In the genomic region with DNA sequence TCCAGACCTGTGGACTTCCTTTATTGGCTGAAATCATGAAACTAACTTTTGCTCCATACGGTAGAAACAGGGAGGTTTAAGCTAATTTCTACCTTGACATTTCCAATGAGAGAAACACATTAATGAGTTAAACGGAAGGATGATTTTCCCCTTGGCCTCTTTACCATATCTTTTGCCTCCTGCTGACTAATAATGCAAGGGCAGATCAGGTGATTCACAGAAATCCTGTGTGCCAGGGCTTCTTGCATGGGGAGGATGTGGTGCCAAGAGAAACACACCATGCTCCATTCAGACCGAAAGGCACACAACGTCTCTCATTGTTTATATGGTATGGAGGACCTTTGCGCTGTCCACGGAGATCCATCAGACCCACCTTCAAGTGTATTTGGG, we compare ENCODE assay signal across 12 cellular contexts. TPM values are rescaled to one million over a fixed set of nuclear protein-coding genes. Genes with fewer than 3 reads are reported as not detected.
DNase-seq lines count a peak whose midpoint lies in the region; ATAC-seq, FAIRE-seq and TF ChIP-seq lines count a peak whose summit lies in the region.
"Had no signal": no experiment of that assay in that cellular context is flagged by ENCODE, and none has a peak within 500 bp of the region (broad histone marks: within the 10 kb centered on the region; RNA-seq: fewer than 3 reads in every experiment).

No MANE protein-coding gene starts in this region.

- no peaks in the 10 kb centered on the region for H3K4me1 ChIP-seq in endothelial cell of umbilical vein (ENCODE audit: control insufficient read depth, extremely low read depth, insufficient read depth, low read length)
- no peaks in the 10 kb centered on the region for H3K4me1 ChIP-seq in CD8-positive, alpha-beta T cell (ENCODE audit: insufficient read depth, low read length)

- POLR2A ChIA-PET in endothelial cell of umbilical vein (lab: Charles Lee), result no interaction called here
- POLR2A ChIA-PET in CD8-positive, alpha-beta T cell (lab: Charles Lee), result interaction anchor here (0.9 kb wide), 1 partner anchor 15 kb away, joined by 3 read pairs; no protein-coding TSS in a partner anchor

- FAIRE-seq in GM18507 (lab: Jason Lieb, UNC) (peak; percentile 53), endothelial cell of umbilical vein (lab: Jason Lieb, UNC) (no peak)

- in situ Hi-C loops in GM13977 (cut with MboI; ENCODE audit: low pct_unique_long_range_greater_than_20kb, low sequenced_read_pairs, unreplicated experiment), result no loop called here

- intact Hi-C loops in endothelial cell of umbilical vein (cut with micrococcal nuclease), result no loop called here
- intact Hi-C loops in CD8-positive, alpha-beta T cell (cut with DNase I, micrococcal nuclease), result no loop called here

- no peaks in the 10 kb centered on the region for H3K9me3 ChIP-seq in endothelial cell of umbilical vein (replicated peaks; ENCODE audit: control insufficient read depth, insufficient read depth, low read length)
- no peaks in the 10 kb centered on the region for H3K9me3 ChIP-seq in CD8-positive, alpha-beta T cell (ENCODE audit: low read length)

- CTCF ChIA-PET in endothelial cell of umbilical vein (lab: Charles Lee), result no interaction called here
- CTCF ChIA-PET in CD8-positive, alpha-beta T cell (lab: Charles Lee), result no interaction called here

- peaks cover 3% of the 10 kb centered on the region for H3K9me3 Mint-ChIP-seq in CD8-positive, alpha-beta T cell
- H3K9me3 Mint-ChIP-seq: activated naive CD8-positive, alpha-beta T cell treated with anti-CD3 and anti-CD28 coated beads for 36 hours had no signal

- no peaks in the 10 kb centered on the region for H3K79me2 ChIP-seq in endothelial cell of umbilical vein (ENCODE audit: control insufficient read depth, insufficient read depth, low read length)

- BruUV-seq in endothelial cell of umbilical vein (replicated peaks; lab: Mats Ljungman, UMichigan), result no TSS peak

- peaks cover 9% of the 10 kb centered on the region for H3K27me3 Mint-ChIP-seq in CD8-positive, alpha-beta T cell (ENCODE audit: low read depth)

- no peak overlapping the region for H3K4me2 ChIP-seq in endothelial cell of umbilical vein (ENCODE audit: insufficient read depth, low read length)
- H3K4me2 ChIP-seq: BLaER1 had no signal

- H3K27ac Mint-ChIP-seq in CD8-positive, alpha-beta T cell, result no peak overlapping the region
- H3K27ac Mint-ChIP-seq: activated naive CD8-positive, alpha-beta T cell treated with anti-CD3 and anti-CD28 coated beads for 36 hours; T-cell had no signal

- no peak for TF ChIP-seq POLR2A in endothelial cell of umbilical vein (IDR thresholded peaks at IDR 0.05; ENCODE audit: low read depth, low read length)

- dilution Hi-C loops in endothelial cell of umbilical vein (cut with MboI; ENCODE audit: extremely low pct_ligation_motif_present, low sequenced_read_pairs), result no loop called here

- H3K27ac ChIP-seq in endothelial cell of umbilical vein (ENCODE audit: insufficient read depth, low read depth, low read length), result no peak overlapping the region
- no peak overlapping the region for H3K27ac ChIP-seq in CD8-positive, alpha-beta T cell (ENCODE audit: low read depth, low read length)
- H3K27ac ChIP-seq: BLaER1 had no signal

- no peaks in the 10 kb centered on the region for H4K20me1 ChIP-seq in endothelial cell of umbilical vein (replicated peaks; ENCODE audit: control insufficient read depth, extremely low read depth, insufficient read depth, low read length)
- H4K20me1 ChIP-seq: BLaER1 had no signal

- no peak overlapping the region for H3K9ac ChIP-seq in endothelial cell of umbilical vein (replicated peaks; ENCODE audit: extremely low read depth, insufficient read depth, low read length)
- H3K9ac ChIP-seq: BLaER1 had no signal

- ATAC-seq in CD8-positive, alpha-beta T cell, result no peak
- ATAC-seq: T-cell had no signal

- H2AFZ ChIP-seq in endothelial cell of umbilical vein (ENCODE audit: low read depth, low read length), result no peak overlapping the region

- H3K36me3 Mint-ChIP-seq in CD8-positive, alpha-beta T cell, result no peaks in the 10 kb centered on the region
- H3K36me3 Mint-ChIP-seq: activated naive CD8-positive, alpha-beta T cell treated with anti-CD3 and anti-CD28 coated beads for 36 hours; T-cell had no signal

- DNase-seq in GM18507 (ENCODE audit: extremely low spot score, insufficient read length, low read depth) (no peak), RPMI7951 (ENCODE audit: low read depth) (peak; percentile 54), endothelial cell of umbilical vein (ENCODE audit: low read depth, low spot score) (peak; percentile 44), pons (ENCODE audit: low spot score) (peak; percentile 42), NK-92 (lab: John Stamatoyannopoulos, UW; ENCODE audit: unreplicated experiment) (no peak), germinal center (ENCODE audit: low spot score) (no peak), GM13977 (ENCODE audit: low spot score) (no peak)
- no peak for DNase-seq in CD8-positive, alpha-beta T cell
- DNase-seq: activated naive CD8-positive, alpha-beta T cell treated with anti-CD3 and anti-CD28 coated beads for 36 hours; stimulated activated CD4-positive, alpha-beta T cell treated with anti-CD3 and anti-CD28 coated beads, Interleukin-2, amount 100 ng/mL, for 48 hours; T-cell had no signal

- H3K27me3 ChIP-seq in endothelial cell of umbilical vein (ENCODE audit: control insufficient read depth in 2 of 2, insufficient read depth in 2 of 2, low read length in 2 of 2), result no peaks in the 10 kb centered on the region
- H3K27me3 ChIP-seq in CD8-positive, alpha-beta T cell (ENCODE audit: insufficient read depth, low read length), result no peaks in the 10 kb centered on the region
- H3K27me3 ChIP-seq: BLaER1 had no signal

- H3K4me1 Mint-ChIP-seq in CD8-positive, alpha-beta T cell (ENCODE audit: low read depth), result no peaks in the 10 kb centered on the region

- H3K9me1 ChIP-seq in endothelial cell of umbilical vein (replicated peaks; ENCODE audit: control insufficient read depth, extremely low read depth, insufficient read depth, low read length), result no peaks in the 10 kb centered on the region

- no peak overlapping the region for H3K4me3 Mint-ChIP-seq in CD8-positive, alpha-beta T cell
- H3K4me3 Mint-ChIP-seq: activated naive CD8-positive, alpha-beta T cell treated with anti-CD3 and anti-CD28 coated beads for 36 hours; T-cell had no signal

- H3K36me3 ChIP-seq in endothelial cell of umbilical vein (ENCODE audit: control insufficient read depth in 2 of 2, extremely low read depth in 1 of 2, insufficient read depth in 2 of 2, low read length in 2 of 2), result no peaks in the 10 kb centered on the region
- no peaks in the 10 kb centered on the region for H3K36me3 ChIP-seq in CD8-positive, alpha-beta T cell (ENCODE audit: insufficient read depth, low read length)
- H3K36me3 ChIP-seq: BLaER1 had no signal

- H3K4me3 ChIP-seq in endothelial cell of umbilical vein (replicated peaks in 1 of 3; ENCODE audit: insufficient read depth in 1 of 3, low read depth in 1 of 3, low read length in 3 of 3), result no peak overlapping the region
- H3K4me3 ChIP-seq in CD8-positive, alpha-beta T cell (ENCODE audit: low read depth, low read length), result no peak overlapping the region
- H3K4me3 ChIP-seq: BLaER1 had no signal

- TF ChIP-seq CTCF in endothelial cell of umbilical vein (IDR thresholded peaks at IDR 0.05; ENCODE audit: extremely low read depth in 1 of 2, insufficient read depth in 1 of 2, low read depth in 1 of 2, low read length in 2 of 2) (no peak), GM13977 (IDR thresholded peaks at IDR 0.05; ENCODE audit: extremely low read depth, insufficient read depth, missing control alignments) (no peak)
- no peak for TF ChIP-seq CTCF in CD8-positive, alpha-beta T cell (IDR thresholded peaks at IDR 0.05)

TF ChIP-seq in endothelial cell of umbilical vein, 7 proteins besides CTCF, POLR2A, EP300 and RAD21:
- TF ChIP-seq FOS (IDR thresholded peaks at IDR 0.05; ENCODE audit: borderline replicate concordance, insufficient read depth, low read length) (no peak), JUN (IDR thresholded peaks at IDR 0.05; ENCODE audit: borderline replicate concordance, insufficient read depth, insufficient read length, low read depth) (no peak), EZH2 (IDR thresholded peaks at IDR 0.05; ENCODE audit: borderline replicate concordance, low read depth, low read length, severe bottlenecking) (no peak), GATA2 (IDR thresholded peaks at IDR 0.05; ENCODE audit: insufficient read depth, insufficient read length, low read depth, low read length) (no peak), MYC (IDR thresholded peaks at IDR 0.05; ENCODE audit: low read depth, low read length) (no peak), POLR2AphosphoS5 (IDR thresholded peaks at IDR 0.05; ENCODE audit: insufficient read depth, low read depth, low read length) (no peak)
- TF ChIP-seq, protein P1, sequence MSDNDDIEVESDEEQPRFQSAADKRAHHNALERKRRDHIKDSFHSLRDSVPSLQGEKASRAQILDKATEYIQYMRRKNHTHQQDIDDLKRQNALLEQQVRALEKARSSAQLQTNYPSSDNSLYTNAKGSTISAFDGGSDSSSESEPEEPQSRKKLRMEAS (IDR thresholded peaks at IDR 0.05; ENCODE audit: insufficient read depth, insufficient read length), result no peak

RNA-seq across cellular contexts. Expression of a gene that starts 17.4 kb away (rescaled TPM):
- 0.10 and 0.12 TPM in 2 replicates for total RNA-seq in RPMI7951 (2014; rRNA removed; shearing (Covaris generic))
- total RNA-seq in endothelial cell of umbilical vein, result not detected in 2 replicates
- polyA plus RNA-seq in endothelial cell of umbilical vein, result not detected in 2 replicates
- polyA plus RNA-seq in endothelial cell of umbilical vein (2011; cell fraction: cytosol; rRNA removed), result not detected in 2 replicates
- not detected in 2 replicates for polyA plus RNA-seq in endothelial cell of umbilical vein (2011; cell fraction: nucleus; rRNA removed)
- not detected in 2 replicates for polyA plus RNA-seq in endothelial cell of umbilical vein (2012)
- not detected in 2 replicates for polyA minus RNA-seq in endothelial cell of umbilical vein
- polyA minus RNA-seq in endothelial cell of umbilical vein (2011; cell fraction: cytosol; rRNA and poly(A)+ RNA removed), result not detected
- not detected in 2 replicates for polyA minus RNA-seq in endothelial cell of umbilical vein (2011; cell fraction: nucleus; rRNA and poly(A)+ RNA removed)
- total RNA-seq in CD8-positive, alpha-beta T cell, result not detected
- total RNA-seq: activated naive CD8-positive, alpha-beta T cell treated with anti-CD3 and anti-CD28 coated beads for 36 hours had no signal

Comparison
In these comparisons a context has a peak if more than half of its experiments do, and no peak if none do; other contexts are left out.
1. DNase-seq: peak in RPMI7951 (single experiment), endothelial cell of umbilical vein (single experiment) and pons (single experiment); none in GM18507 (single experiment), NK-92 (single experiment), germinal center (single experiment), GM13977 (single experiment) and CD8-positive, alpha-beta T cell (0 of 7).